20 cellular contexts compared by ENCODE assay signal in the genomic region with DNA sequence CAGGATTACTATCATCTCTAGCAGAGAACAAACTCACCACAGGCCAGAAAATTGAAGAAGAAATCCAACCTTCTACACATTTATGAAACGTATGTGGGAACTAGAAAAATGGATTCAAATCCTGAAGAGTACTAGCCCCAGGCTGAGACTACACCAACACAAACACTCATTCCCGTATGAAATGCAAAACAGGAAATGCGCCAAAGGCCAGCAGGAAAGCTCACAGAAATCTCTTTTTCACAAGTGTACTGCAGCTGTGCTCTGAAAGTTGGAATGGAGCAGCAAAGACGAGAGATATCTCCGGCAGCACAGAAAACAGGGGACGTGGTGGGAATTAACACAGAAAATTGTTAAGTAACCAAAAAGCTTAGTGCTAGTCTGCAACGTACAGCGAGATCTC.
DNase-seq lines count a peak whose midpoint lies in the region; ATAC-seq and TF ChIP-seq lines count a peak whose summit lies in the region.
"Had no signal": no experiment of that assay in that cellular context is flagged by ENCODE, and none has a peak within 500 bp of the region (broad histone marks: within the 10 kb centered on the region; RNA-seq: fewer than 3 reads in every experiment).

No MANE protein-coding gene starts in this region.

- H2BK15ac ChIP-seq in neuronal stem cell (ENCODE audit: low read length): no peak overlapping the region

- no peak overlapping the region for H2BK5ac ChIP-seq in neuronal stem cell (ENCODE audit: low read length)

- no peaks in the 10 kb centered on the region for H3K27me3 Mint-ChIP-seq in GM23338 (ENCODE audit: insufficient read depth, low read depth, poor library complexity)
- H3K27me3 Mint-ChIP-seq in activated T-helper 17 cell treated with anti-CD3 and anti-CD28 coated beads, Interleukin-2, amount 50 U/mL, for 72 hours: no peaks in the 10 kb centered on the region
- H3K27me3 Mint-ChIP-seq in activated T-helper 2 cell treated with anti-CD3 and anti-CD28 coated beads, Interferon-gamma antibody, Interleukin-2, Interleukin-4, amounts not matched to agents 10 μg/mL and 5 μg/mL and 100 μg/mL, durations not matched to agents 14 hours and 24 hours and 36 hours (ENCODE audit: low read depth): no peaks in the 10 kb centered on the region
- H3K27me3 Mint-ChIP-seq in nephron progenitor cell (ENCODE audit: low read depth, poor library complexity): no peaks in the 10 kb centered on the region
- H3K27me3 Mint-ChIP-seq: activated CD8-positive, alpha-beta T cell treated with anti-CD3 and anti-CD28 coated beads for 36 hours; activated naive CD8-positive, alpha-beta T cell; activated T-cell treated with anti-CD3 and anti-CD28 coated beads, Interleukin-2, amount 50 U/mL, for 24 hours; brain; CD4-positive, alpha-beta T cell; natural killer cell treated with Interleukin-12 subunit alpha and Interleukin-12 subunit beta and Interleukin-15 and Interleukin-18, amount 100 ng/mL, for 72 hours had no signal

- peak overlapping the region; percentile 71 for H3K27ac Mint-ChIP-seq in GM23338
- H3K27ac Mint-ChIP-seq in activated T-helper 17 cell treated with anti-CD3 and anti-CD28 coated beads, Interleukin-2, amount 50 U/mL, for 72 hours: no peak overlapping the region
- no peak overlapping the region for H3K27ac Mint-ChIP-seq in activated T-helper 2 cell treated with anti-CD3 and anti-CD28 coated beads, Interferon-gamma antibody, Interleukin-2, Interleukin-4, amounts not matched to agents 10 μg/mL and 5 μg/mL and 100 μg/mL, durations not matched to agents 14 hours and 24 hours and 36 hours
- H3K27ac Mint-ChIP-seq in nephron progenitor cell: no peak overlapping the region
- H3K27ac Mint-ChIP-seq: activated CD8-positive, alpha-beta T cell treated with anti-CD3 and anti-CD28 coated beads for 36 hours; activated naive CD8-positive, alpha-beta T cell; activated T-cell treated with anti-CD3 and anti-CD28 coated beads, Interleukin-2, amount 50 U/mL, for 24 hours; CD4-positive, alpha-beta T cell; natural killer cell treated with Interleukin-12 subunit alpha and Interleukin-12 subunit beta and Interleukin-15 and Interleukin-18, amount 100 ng/mL, for 72 hours had no signal

- no peaks in the 10 kb centered on the region for H4K20me1 ChIP-seq in GM23338 (replicated peaks; ENCODE audit: insufficient read depth)

- H3K9me2 ChIP-seq in GM23338 (ENCODE audit: insufficient read depth): no peaks in the 10 kb centered on the region

- H3K9me3 Mint-ChIP-seq in GM23338: no peaks in the 10 kb centered on the region; the same call in 2 of the 3 replicates
- peaks cover 9% of the 10 kb centered on the region for H3K9me3 Mint-ChIP-seq in activated T-helper 17 cell treated with anti-CD3 and anti-CD28 coated beads, Interleukin-2, amount 50 U/mL, for 72 hours
- peaks cover 15% of the 10 kb centered on the region for H3K9me3 Mint-ChIP-seq in activated T-helper 2 cell treated with anti-CD3 and anti-CD28 coated beads, Interferon-gamma antibody, Interleukin-2, Interleukin-4, amounts not matched to agents 10 μg/mL and 5 μg/mL and 100 μg/mL, durations not matched to agents 14 hours and 24 hours and 36 hours
- peaks cover 27% of the 10 kb centered on the region for H3K9me3 Mint-ChIP-seq in nephron progenitor cell

- H3K4me2 ChIP-seq in GM23338: no peak overlapping the region; the same call in 1 of the 2 replicates
- no peak overlapping the region for H3K4me2 ChIP-seq in neuronal stem cell (ENCODE audit: insufficient read depth, low read length, poor library complexity, severe bottlenecking)

- 40 to 46% methylated on average over 8 of the region's 8 CpGs for WGBS in heart right ventricle, 2 donors
- WGBS in neuronal stem cell (ENCODE audit: extremely low coverage in 2 of 2, insufficient read length in 2 of 2, insufficient replicate concordance in 1 of 2), 2 donors: no CpG with 5 or more reads among the region's 8 CpGs

- H2AK5ac ChIP-seq in neuronal stem cell (ENCODE audit: low read depth, low read length): no peak overlapping the region

- H3K4me1 ChIP-seq in GM23338 (ENCODE audit: insufficient read depth) (0 out of 2 replicates have a peak, but pooled peaks cover 8% of the 10 kb centered on the region), heart right ventricle (peaks cover 0 to 29% (median 16%) of the 10 kb centered on the region in 9 donors), neuronal stem cell (ENCODE audit: control insufficient read depth in 2 of 2, insufficient read depth in 1 of 2, low read depth in 1 of 2, low read length in 2 of 2) (no peaks in the 10 kb centered on the region)
- H3K4me1 ChIP-seq: right lobe of liver had no signal

- H3K4me3 Mint-ChIP-seq in GM23338: no peak overlapping the region
- no peak overlapping the region for H3K4me3 Mint-ChIP-seq in activated T-helper 17 cell treated with anti-CD3 and anti-CD28 coated beads, Interleukin-2, amount 50 U/mL, for 72 hours
- no peak overlapping the region for H3K4me3 Mint-ChIP-seq in activated T-helper 2 cell treated with anti-CD3 and anti-CD28 coated beads, Interferon-gamma antibody, Interleukin-2, Interleukin-4, amounts not matched to agents 10 μg/mL and 5 μg/mL and 100 μg/mL, durations not matched to agents 14 hours and 24 hours and 36 hours (ENCODE audit: low read depth)
- H3K4me3 Mint-ChIP-seq in nephron progenitor cell: no peak overlapping the region
- H3K4me3 Mint-ChIP-seq: activated CD8-positive, alpha-beta T cell treated with anti-CD3 and anti-CD28 coated beads for 36 hours; activated naive CD8-positive, alpha-beta T cell; activated T-cell treated with anti-CD3 and anti-CD28 coated beads, Interleukin-2, amount 50 U/mL, for 24 hours; brain; CD4-positive, alpha-beta T cell; natural killer cell treated with Interleukin-12 subunit alpha and Interleukin-12 subunit beta and Interleukin-15 and Interleukin-18, amount 100 ng/mL, for 72 hours had no signal

- no peak overlapping the region for H3K4ac ChIP-seq in neuronal stem cell (ENCODE audit: low read length)

- H2BK120ac ChIP-seq in neuronal stem cell (ENCODE audit: low read depth, low read length): no peak overlapping the region

- H2AFZ ChIP-seq in GM23338 (peak overlapping the region; percentile 34; the same call in 1 of the 2 replicates), neuronal stem cell (ENCODE audit: low read length) (peak overlapping the region; percentile 19)

- ATAC-seq in GM23338 (no peak), heart right ventricle (peak in 7 of 8 donors; percentile 31 to 85 (median 72)), GM19351 (IDR thresholded peaks at IDR 0.05; ENCODE audit: unreplicated experiment) (no peak)
- ATAC-seq in activated T-helper 17 cell treated with anti-CD3 and anti-CD28 coated beads, Interleukin-2, amount 50 U/mL, for 72 hours (replicated peaks): no peak
- ATAC-seq: activated CD8-positive, alpha-beta T cell treated with anti-CD3 and anti-CD28 coated beads for 36 hours; natural killer cell treated with Interleukin-12 subunit alpha and Interleukin-12 subunit beta and Interleukin-15 and Interleukin-18, amount 100 ng/mL, for 72 hours; right lobe of liver had no signal

- no peak overlapping the region for H3K23ac ChIP-seq in neuronal stem cell (ENCODE audit: low read depth, low read length, poor library complexity)

- H3K79me2 ChIP-seq in GM23338 (replicated peaks; ENCODE audit: insufficient read depth): no peaks in the 10 kb centered on the region

- no peaks in the 10 kb centered on the region; the same call in 1 of the 2 replicates for H3K36me3 ChIP-seq in GM23338 (ENCODE audit: insufficient read depth)
- H3K36me3 ChIP-seq in SK-N-MC (ENCODE audit: insufficient read depth, low read length): 0 out of 2 replicates have a peak, but pooled peaks cover 4% of the 10 kb centered on the region
- H3K36me3 ChIP-seq in heart right ventricle: no peaks in the 10 kb centered on the region
- H3K36me3 ChIP-seq in neuronal stem cell (replicated peaks in 1 of 2; ENCODE audit: control insufficient read depth in 2 of 2, insufficient read depth in 2 of 2, low read length in 2 of 2): no peaks in the 10 kb centered on the region
- H3K36me3 ChIP-seq: right lobe of liver had no signal

- H3F3A ChIP-seq in GM23338 (replicated peaks; ENCODE audit: low read depth): no peaks in the 10 kb centered on the region

- no peaks in the 10 kb centered on the region for H3K27me3 ChIP-seq in GM23338 (ENCODE audit: insufficient read depth)
- no peaks in the 10 kb centered on the region for H3K27me3 ChIP-seq in heart right ventricle
- no peaks in the 10 kb centered on the region for H3K27me3 ChIP-seq in neuronal stem cell (ENCODE audit: control insufficient read depth in 3 of 3, insufficient read depth in 3 of 3, low read depth in 1 of 3, low read length in 3 of 3)
- H3K27me3 ChIP-seq: right lobe of liver had no signal

- H3K4me3 ChIP-seq in GM23338 (no peak overlapping the region), SK-N-MC (peak overlapping the region; percentile 66), heart right ventricle (peak overlapping the region in 2 of 10 donors; percentile 0 to 8), neuronal stem cell (ENCODE audit: low read length in 2 of 2) (no peak overlapping the region)
- H3K4me3 ChIP-seq: lung, right lobe of liver had no signal

- H4K91ac ChIP-seq in neuronal stem cell (ENCODE audit: low read depth, low read length, poor library complexity): no peak overlapping the region

- no peaks in the 10 kb centered on the region for H3K79me1 ChIP-seq in neuronal stem cell (ENCODE audit: low read depth, low read length)

- intact Hi-C loops in heart right ventricle (cut with DNase I): no loop called here
- intact Hi-C loops in activated T-helper 2 cell treated with anti-CD3 and anti-CD28 coated beads, Interferon-gamma antibody, Interleukin-2, Interleukin-4, amounts not matched to agents 10 μg/mL and 5 μg/mL and 100 μg/mL, durations not matched to agents 14 hours and 24 hours and 36 hours (cut with micrococcal nuclease): no loop called here

- H3K27ac ChIP-seq in GM23338 (ENCODE audit: low read depth) (no peak overlapping the region), SK-N-MC (peak overlapping the region; percentile 93), heart right ventricle (peak overlapping the region in 7 of 10 donors; percentile 27 to 76 (median 51)), neuronal stem cell (replicated peaks; ENCODE audit: low read length) (no peak overlapping the region)
- H3K27ac ChIP-seq: right lobe of liver had no signal

- no peak overlapping the region for H3K14ac ChIP-seq in neuronal stem cell (ENCODE audit: low read length)

- TF ChIP-seq CTCF in GM23338 (conservative IDR thresholded peaks at IDR 0.05; ENCODE audit: low read depth in 2 of 2) (no peak), heart right ventricle (IDR thresholded peaks at IDR 0.05) (no peak), nephron progenitor cell (IDR thresholded peaks at IDR 0.05) (no peak)

- no peak overlapping the region for H2BK12ac ChIP-seq in neuronal stem cell (ENCODE audit: low read length)

- H3K4me1 Mint-ChIP-seq in GM23338 (peaks cover 13% of the 10 kb centered on the region), nephron progenitor cell (no peaks in the 10 kb centered on the region)
- H3K4me1 Mint-ChIP-seq in activated T-helper 17 cell treated with anti-CD3 and anti-CD28 coated beads, Interleukin-2, amount 50 U/mL, for 72 hours: no peaks in the 10 kb centered on the region
- no peaks in the 10 kb centered on the region for H3K4me1 Mint-ChIP-seq in activated T-helper 2 cell treated with anti-CD3 and anti-CD28 coated beads, Interferon-gamma antibody, Interleukin-2, Interleukin-4, amounts not matched to agents 10 μg/mL and 5 μg/mL and 100 μg/mL, durations not matched to agents 14 hours and 24 hours and 36 hours (ENCODE audit: low read depth)
- H3K4me1 Mint-ChIP-seq: brain had no signal

- H4K8ac ChIP-seq in neuronal stem cell (ENCODE audit: low read depth, low read length): no peak overlapping the region

- H3K18ac ChIP-seq in neuronal stem cell (ENCODE audit: low read length): no peak overlapping the region

- H3K9me3 ChIP-seq in SK-N-MC (ENCODE audit: low read depth, low read length) (peaks cover 3% of the 10 kb centered on the region; the same call in 1 of the 2 replicates), heart right ventricle (peaks cover 0 to 10% (median 0%) of the 10 kb centered on the region in 11 donors), neuronal stem cell (replicated peaks in 1 of 2; ENCODE audit: control insufficient read depth in 2 of 2, insufficient read depth in 1 of 2, low read depth in 1 of 2, low read length in 2 of 2) (peaks cover 0 to 2% of the 10 kb centered on the region in 2 donors)
- H3K9me3 ChIP-seq: right lobe of liver had no signal

- H3K9ac ChIP-seq in SK-N-MC (ENCODE audit: insufficient read length) (peak overlapping the region; percentile 58), neuronal stem cell (ENCODE audit: low read depth, low read length, poor library complexity) (no peak overlapping the region)

- peak; percentile 3 for DNase-seq in GM23338 (ENCODE audit: low spot score)
- DNase-seq in SK-N-MC (ENCODE audit: low read depth, low spot score): peak; percentile 77
- peak in 1 of 2 donors; percentile 51 for DNase-seq in heart right ventricle
- no peak for DNase-seq in neuronal stem cell (ENCODE audit: low spot score)
- no peak for DNase-seq in activated T-helper 2 cell treated with anti-CD3 and anti-CD28 coated beads, Interferon-gamma antibody, Interleukin-2, Interleukin-4, amounts not matched to agents 10 μg/mL and 5 μg/mL and 100 μg/mL, durations not matched to agents 14 hours and 24 hours and 36 hours (ENCODE audit: low spot score)
- DNase-seq in nephron progenitor cell: no peak
- DNase-seq: activated CD8-positive, alpha-beta T cell treated with anti-CD3 and anti-CD28 coated beads for 36 hours; activated T-cell treated with anti-CD3 and anti-CD28 coated beads, Interleukin-2, amount 50 U/mL, for 24 hours; CD4-positive, alpha-beta T cell; NCI-H1930; right lobe of liver; SIG-M5; stimulated activated naive CD4-positive, alpha-beta T cell treated with Interleukin-2 at 50 U/mL for 16 hours; T-helper 2 cell had no signal

- H3K36me3 Mint-ChIP-seq in GM23338 (ENCODE audit: low read depth) (no peaks in the 10 kb centered on the region), nephron progenitor cell (ENCODE audit: low read depth) (peaks cover 4% of the 10 kb centered on the region)
- no peaks in the 10 kb centered on the region for H3K36me3 Mint-ChIP-seq in activated T-helper 17 cell treated with anti-CD3 and anti-CD28 coated beads, Interleukin-2, amount 50 U/mL, for 72 hours (ENCODE audit: low read depth)
- no peaks in the 10 kb centered on the region for H3K36me3 Mint-ChIP-seq in activated T-helper 2 cell treated with anti-CD3 and anti-CD28 coated beads, Interferon-gamma antibody, Interleukin-2, Interleukin-4, amounts not matched to agents 10 μg/mL and 5 μg/mL and 100 μg/mL, durations not matched to agents 14 hours and 24 hours and 36 hours (ENCODE audit: low read depth)
- H3K36me3 Mint-ChIP-seq: activated naive CD8-positive, alpha-beta T cell; brain had no signal

Comparison
In these comparisons a context has a peak if more than half of its experiments do, and no peak if none do; other contexts are left out.
1. ATAC-seq: peak in heart right ventricle (7 of 8); none in GM23338 (single experiment), GM19351 (single experiment) and activated T-helper 17 cell treated with anti-CD3 and anti-CD28 coated beads, Interleukin-2, amount 50 U/mL, for 72 hours (single experiment).
2. DNase-seq: peak in GM23338 (single experiment) and SK-N-MC (single experiment); none in neuronal stem cell (single experiment), activated T-helper 2 cell treated with anti-CD3 and anti-CD28 coated beads, Interferon-gamma antibody, Interleukin-2, Interleukin-4, amounts not matched to agents 10 μg/mL and 5 μg/mL and 100 μg/mL, durations not matched to agents 14 hours and 24 hours and 36 hours (single experiment) and nephron progenitor cell (single experiment).
3. H3K27ac ChIP-seq: peak in SK-N-MC (single experiment) and heart right ventricle (7 of 10); none in GM23338 (single experiment) and neuronal stem cell (single experiment).